Comparison of ENCODE assay signal across 1 cellular context in the genomic region with DNA sequence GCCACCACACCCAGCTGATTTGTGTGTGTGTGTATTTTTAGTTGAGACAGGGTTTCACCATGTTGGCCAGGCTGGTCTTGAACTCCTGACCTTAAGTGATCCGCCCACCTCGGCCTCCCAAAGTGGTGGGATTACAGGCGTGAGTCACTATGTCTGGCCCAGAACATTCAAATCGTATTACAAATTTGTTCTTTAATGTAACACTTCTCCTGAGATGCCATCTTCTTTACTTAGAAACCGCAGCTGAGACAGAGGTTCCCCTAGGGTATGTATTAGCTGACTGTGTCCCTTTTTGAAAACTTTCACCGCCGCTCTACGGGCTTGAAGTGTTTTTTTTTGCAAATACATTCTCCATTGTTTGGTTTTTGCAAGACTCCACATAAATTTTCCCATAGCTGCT.
TF ChIP-seq lines count a peak whose summit lies in the region.

No MANE protein-coding gene starts in this region.

TF ChIP-seq in WTC11, 78 proteins besides CTCF, POLR2A, EP300 and RAD21 (continued from another document):
- TF ChIP-seq ATF2 (CRISPR knock-in tag; IDR thresholded peaks at IDR 0.05; ENCODE audit: borderline replicate concordance, low read depth) (no peak), ZNF138 (CRISPR knock-in tag; conservative IDR thresholded peaks at IDR 0.05) (no peak), PREB (CRISPR knock-in tag; IDR thresholded peaks at IDR 0.05; ENCODE audit: borderline replicate concordance) (no peak), CDX4 (CRISPR knock-in tag; IDR thresholded peaks at IDR 0.05; ENCODE audit: borderline replicate concordance) (no peak), ZNF281 (CRISPR knock-in tag; IDR thresholded peaks at IDR 0.05) (no peak), ZNF219 (CRISPR knock-in tag; IDR thresholded peaks at IDR 0.05; ENCODE audit: borderline replicate concordance) (no peak), ZBTB21 (CRISPR knock-in tag; IDR thresholded peaks at IDR 0.05; ENCODE audit: borderline replicate concordance) (no peak), SMAD4 (CRISPR knock-in tag; IDR thresholded peaks at IDR 0.05) (no peak), E2F4 (CRISPR knock-in tag; IDR thresholded peaks at IDR 0.05; ENCODE audit: borderline replicate concordance, low read depth) (no peak), HMGA2 (CRISPR knock-in tag; IDR thresholded peaks at IDR 0.05) (no peak)
- TF ChIP-seq, protein P1, sequence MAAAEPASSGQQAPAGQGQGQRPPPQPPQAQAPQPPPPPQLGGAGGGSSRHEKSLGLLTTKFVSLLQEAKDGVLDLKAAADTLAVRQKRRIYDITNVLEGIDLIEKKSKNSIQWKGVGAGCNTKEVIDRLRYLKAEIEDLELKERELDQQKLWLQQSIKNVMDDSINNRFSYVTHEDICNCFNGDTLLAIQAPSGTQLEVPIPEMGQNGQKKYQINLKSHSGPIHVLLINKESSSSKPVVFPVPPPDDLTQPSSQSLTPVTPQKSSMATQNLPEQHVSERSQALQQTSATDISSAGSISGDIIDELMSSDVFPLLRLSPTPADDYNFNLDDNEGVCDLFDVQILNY (CRISPR knock-in tag; IDR thresholded peaks at IDR 0.05), result no peak
- TF ChIP-seq, protein P2, sequence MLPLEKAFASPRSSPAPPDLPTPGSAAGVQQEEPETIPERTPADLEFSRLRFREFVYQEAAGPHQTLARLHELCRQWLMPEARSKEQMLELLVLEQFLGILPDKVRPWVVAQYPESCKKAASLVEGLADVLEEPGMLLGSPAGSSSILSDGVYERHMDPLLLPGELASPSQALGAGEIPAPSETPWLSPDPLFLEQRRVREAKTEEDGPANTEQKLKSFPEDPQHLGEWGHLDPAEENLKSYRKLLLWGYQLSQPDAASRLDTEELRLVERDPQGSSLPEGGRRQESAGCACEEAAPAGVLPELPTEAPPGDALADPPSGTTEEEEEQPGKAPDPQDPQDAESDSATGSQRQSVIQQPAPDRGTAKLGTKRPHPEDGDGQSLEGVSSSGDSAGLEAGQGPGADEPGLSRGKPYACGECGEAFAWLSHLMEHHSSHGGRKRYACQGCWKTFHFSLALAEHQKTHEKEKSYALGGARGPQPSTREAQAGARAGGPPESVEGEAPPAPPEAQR (CRISPR knock-in tag; IDR thresholded peaks at IDR 0.05), result no peak
TF ChIP-seq in WTC11: peak in this region for 0.
